ENCODE assay signal across 12 cellular contexts in genomic region chr11:64887234-64887756, GRCh38. TPM values are rescaled to one million over a fixed set of nuclear protein-coding genes. Genes with fewer than 3 reads are reported as not detected.
DNase-seq lines count a peak whose midpoint lies in the region; ATAC-seq and TF ChIP-seq lines count a peak whose summit lies in the region.
"Had no signal": no experiment of that assay in that cellular context is flagged by ENCODE, and none has a peak within 500 bp of the region (broad histone marks: within the 10 kb centered on the region; RNA-seq: fewer than 3 reads in every experiment).

No MANE protein-coding gene starts in this region.

- H3K27me3 ChIP-seq in heart left ventricle, result no peaks in the 10 kb centered on the region
- no peaks in the 10 kb centered on the region for H3K27me3 ChIP-seq in transverse colon

- intact Hi-C loops in heart left ventricle (cut with DNase I), result no loop called here
- intact Hi-C loops in left ventricle myocardium superior (cut with micrococcal nuclease), result no loop called here
- intact Hi-C loops in transverse colon (cut with DNase I; ENCODE audit: low total_unique reads), result no loop called here

- H3K9me3 ChIP-seq in heart left ventricle (no peaks in the 10 kb centered on the region), T-helper 17 cell (ENCODE audit: control insufficient read depth, low read length, poor library complexity, severe bottlenecking) (no peaks in the 10 kb centered on the region), transverse colon (no peaks in the 10 kb centered on the region)

- H3K9me3 Mint-ChIP-seq in memory B cell, result no peaks in the 10 kb centered on the region

- H3K4me3 Mint-ChIP-seq in T-helper 17 cell, result peak overlapping the region; percentile 57
- H3K4me3 Mint-ChIP-seq in memory B cell, result peak overlapping the region; percentile 11

- ATAC-seq in heart left ventricle (no peak), left ventricle myocardium superior (no peak), T-helper 17 cell (no peak), memory B cell (ENCODE audit: low read depth) (no peak)

- DNase-seq in heart left ventricle (no peak), left ventricle myocardium superior (no peak), T-helper 17 cell (no peak), memory B cell (ENCODE audit: low spot score in 2 of 2) (no peak), transverse colon (no peak), DMS153 treated with DMSO at 0.1 percent for 48 hours (lab: John Stamatoyannopoulos, UW; ENCODE audit: unreplicated experiment) (no peak), germinal center (ENCODE audit: low spot score) (no peak)
- no peak for DNase-seq in activated CD8-positive, alpha-beta memory T cell treated with anti-CD3 and anti-CD28 coated beads for 24 hours

- H3K4me1 ChIP-seq in heart left ventricle, result peaks cover 0 to 41% (median 11%) of the 10 kb centered on the region in 12 donors
- peaks cover 9 to 37% (median 13%) of the 10 kb centered on the region in 4 donors for H3K4me1 ChIP-seq in transverse colon

- TF ChIP-seq CTCF in heart left ventricle (IDR thresholded peaks at IDR 0.05) (no peak), transverse colon (IDR thresholded peaks at IDR 0.05) (no peak)

- no peaks in the 10 kb centered on the region for H3K36me3 ChIP-seq in heart left ventricle
- H3K36me3 ChIP-seq in transverse colon, result peaks cover 0 to 3% (median 0%) of the 10 kb centered on the region in 4 donors

- H3K4me1 Mint-ChIP-seq in T-helper 17 cell (peaks cover 25% of the 10 kb centered on the region), memory B cell (peaks cover 14% of the 10 kb centered on the region)

- H3K27ac Mint-ChIP-seq in T-helper 17 cell (peak overlapping the region; percentile 51), memory B cell (peak overlapping the region; percentile 63)

- TF ChIP-seq POLR2A in heart left ventricle (IDR thresholded peaks at IDR 0.05) (no peak), transverse colon (IDR thresholded peaks at IDR 0.05) (no peak)

- H3K27ac ChIP-seq in heart left ventricle (peak overlapping the region in 9 of 12 donors; percentile 23 to 70 (median 63)), transverse colon (peak overlapping the region; percentile 88 to 96 (median 94))

- H3K4me3 ChIP-seq in heart left ventricle (peak overlapping the region in 4 of 12 donors; percentile 24 to 46 (median 44)), transverse colon (peak overlapping the region in 1 of 4 donors; percentile 29)

- in situ Hi-C loops in transverse colon (cut with MboI; ENCODE audit: low pct_ligation_motif_present in 1 of 4, low pct_unique_long_range_greater_than_20kb in 1 of 4, low sequenced_read_pairs in 3 of 4), result no loop called here

- no peak for TF ChIP-seq EP300 in transverse colon (IDR thresholded peaks at IDR 0.05; ENCODE audit: low read depth)

- 87 to 95% (median 89%) methylated on average over 8 of the region's 8 CpGs for WGBS in heart left ventricle, 4 donors
- WGBS in transverse colon (ENCODE audit: low coverage in 1 of 2), 2 donors, result 43 to 80% methylated on average over 1 to 8 of the region's 8 CpGs

- H3K36me3 Mint-ChIP-seq in T-helper 17 cell (ENCODE audit: low read depth), result no peaks in the 10 kb centered on the region
- no peaks in the 10 kb centered on the region for H3K36me3 Mint-ChIP-seq in memory B cell

- H3K27me3 Mint-ChIP-seq in T-helper 17 cell (no peaks in the 10 kb centered on the region), memory B cell (no peaks in the 10 kb centered on the region)

RNA-seq across cellular contexts. Expression of gene EHD1, which starts 8.9 kb away (rescaled TPM):
- total RNA-seq in heart left ventricle, result 100 to 1,000 TPM in 1 of 9 donors, 10 to 100 TPM in 8; 38.2 to 102 (median 58.2) TPM
- polyA plus RNA-seq in heart left ventricle, result 10 to 100 TPM; 27.9 to 50.4 TPM
- 52.5 TPM for total RNA-seq in left ventricle myocardium superior
- total RNA-seq in T-helper 17 cell, result 100 to 1,000 TPM; 184 to 212 TPM
- total RNA-seq in transverse colon, result 100 to 1,000 TPM in 2 of 4 donors, 10 to 100 TPM in 2; 67.9 to 202 (median 116) TPM

RNA-seq across cellular contexts. Expression of gene ATG2A, which starts 29.7 kb away (rescaled TPM):
- total RNA-seq in heart left ventricle (10 to 100 TPM; 11.4 to 38.5 (median 18.4) TPM), left ventricle myocardium superior (13.0 TPM), T-helper 17 cell (100 to 1,000 TPM; 161 to 226 TPM), transverse colon (10 to 100 TPM; 30.1 to 82.3 (median 46.4) TPM)
- polyA plus RNA-seq in heart left ventricle, result 10 to 100 TPM; 12.8 to 16.1 TPM

RNA-seq across cellular contexts. Expression of gene PPP2R5B, which starts 37.2 kb away (rescaled TPM):
- total RNA-seq in heart left ventricle (10 to 100 TPM; 17.5 to 32.5 (median 22.3) TPM), left ventricle myocardium superior (18.4 TPM), T-helper 17 cell (10 to 100 TPM; 21.5 to 25.3 TPM), transverse colon (10 to 100 TPM; 16.7 to 38.1 (median 26.8) TPM)
- 10 to 100 TPM; 27.1 to 34.3 TPM for polyA plus RNA-seq in heart left ventricle

RNA-seq across cellular contexts. Expression of gene CDC42BPG, which starts 42.8 kb away (rescaled TPM):
- total RNA-seq in heart left ventricle, result under 1 TPM in 8 of 9 donors, not detected in 1; 0.12 to 0.50 (median 0.26) TPM
- under 1 TPM; 0.12 to 0.15 TPM for polyA plus RNA-seq in heart left ventricle
- 0.40 TPM for total RNA-seq in left ventricle myocardium superior
- 1 to 10 TPM; 4.0 to 7.7 TPM for total RNA-seq in T-helper 17 cell
- total RNA-seq in transverse colon, result 10 to 100 TPM; 32.6 to 82.3 (median 46.9) TPM

RNA-seq across cellular contexts. Expression of gene GPHA2, which starts 48.4 kb away (rescaled TPM):
- total RNA-seq in heart left ventricle (under 1 TPM in 1 of 9 donors, not detected in 8; 0.48 TPM), left ventricle myocardium superior (not detected), T-helper 17 cell (not detected), transverse colon (1 to 10 TPM in 1 of 4 donors, not detected in 3; 6.0 TPM)
- polyA plus RNA-seq in heart left ventricle, result not detected
- total RNA-seq: fibroblast of lung, M059J, mononuclear cell, SK-MEL-5 had no signal
- polyA plus RNA-seq: fibroblast of lung had no signal
